ENCODE assay signal across 11 cellular contexts in genomic region chr17:1307829-1308228, GRCh38. TPM values are rescaled to one million over a fixed set of nuclear protein-coding genes. Genes with fewer than 3 reads are reported as not detected.
DNase-seq lines count a peak whose midpoint lies in the region; ATAC-seq and TF ChIP-seq lines count a peak whose summit lies in the region.
"Not testable (repeated sequence)": the region's sequence is repeated elsewhere in the genome, so short reads cannot be mapped to it uniquely, and the experiment has no call there.
"Had no signal": no experiment of that assay in that cellular context is flagged by ENCODE, and none has a peak within 500 bp of the region (broad histone marks: within the 10 kb centered on the region; RNA-seq: fewer than 3 reads in every experiment).

No MANE protein-coding gene starts in this region.

- H4K20me1 ChIP-seq in neural progenitor cell (ENCODE audit: low read depth); osteoblast (ENCODE audit: insufficient read depth, low read length): not testable (repeated sequence)

- not testable (repeated sequence) for H3K27ac ChIP-seq in HEK293 (ENCODE audit: extremely low read depth, low read depth, low read length); neural progenitor cell; osteoblast (ENCODE audit: low read depth, low read length)

- POLR2A ChIA-PET in HEK293 (lab: Yijun Ruan, JAX): not testable (repeated sequence)

- not testable (repeated sequence) for H3K36me3 Mint-ChIP-seq in T-helper 17 cell (ENCODE audit: low read depth); central memory CD8-positive, alpha-beta T cell (ENCODE audit: insufficient read depth); neural progenitor cell

- not testable (repeated sequence) for H3K36me3 ChIP-seq in HEK293 (ENCODE audit: control insufficient read depth in 2 of 2, insufficient read depth in 1 of 2, low read length in 2 of 2); neural progenitor cell; osteoblast (ENCODE audit: insufficient read depth, low read length)

- H2AFZ ChIP-seq in neural progenitor cell (replicated peaks); osteoblast (ENCODE audit: low read length): not testable (repeated sequence)

- H3K9me3 Mint-ChIP-seq in central memory CD8-positive, alpha-beta T cell; neural progenitor cell: not testable (repeated sequence)

- H3K9me3 ChIP-seq in HEK293 (ENCODE audit: control insufficient read depth, insufficient read depth, low read depth, low read length); T-helper 17 cell (ENCODE audit: control insufficient read depth, low read length, poor library complexity, severe bottlenecking); neural progenitor cell (ENCODE audit: low read depth); osteoblast (ENCODE audit: low read depth, low read length): not testable (repeated sequence)

- TF ChIP-seq CTCF in HEK293 (tag by site-specific recombination; IDR thresholded peaks at IDR 0.05); neural progenitor cell (IDR thresholded peaks at IDR 0.05); osteoblast (IDR thresholded peaks at IDR 0.05; ENCODE audit: extremely low read depth, low read depth, low read length): not testable (repeated sequence)

- H3K4me2 ChIP-seq in neural progenitor cell; osteoblast (ENCODE audit: insufficient read depth, low read length): not testable (repeated sequence)

- H3K27ac Mint-ChIP-seq in T-helper 17 cell (peak overlapping the region; percentile 46), neural progenitor cell (peak overlapping the region; percentile 37)
- H3K27ac Mint-ChIP-seq in central memory CD8-positive, alpha-beta T cell (ENCODE audit: low read depth): peak overlapping the region; percentile 71

- not testable (repeated sequence) for H3K4me1 ChIP-seq in HEK293 (ENCODE audit: control insufficient read depth, insufficient read depth, low read length); neural progenitor cell; osteoblast (ENCODE audit: insufficient read depth, low read length)

- not testable (repeated sequence) for H3K4me1 Mint-ChIP-seq in T-helper 17 cell; central memory CD8-positive, alpha-beta T cell
- H3K4me1 Mint-ChIP-seq in neural progenitor cell: peaks cover 18% of the 10 kb centered on the region

- peaks cover 12% of the 10 kb centered on the region for H3K27me3 ChIP-seq in neural progenitor cell
- not testable (repeated sequence) for H3K27me3 ChIP-seq in osteoblast (ENCODE audit: insufficient read depth, low read length)

- not testable (repeated sequence) for H3K9ac ChIP-seq in neural progenitor cell

- not testable (repeated sequence) for H3F3A ChIP-seq in neural progenitor cell (ENCODE audit: low read depth)

- not testable (repeated sequence) for H3K79me2 ChIP-seq in neural progenitor cell (ENCODE audit: low read depth); osteoblast (ENCODE audit: insufficient read depth, low read length)

- DNase-seq in T-helper 17 cell; central memory CD8-positive, alpha-beta T cell (ENCODE audit: low spot score in 2 of 2); neural progenitor cell (ENCODE audit: low spot score): not testable (repeated sequence)
- peak; percentile 58 for DNase-seq in osteoblast (ENCODE audit: insufficient read length, low spot score, missing footprints)

- not testable (repeated sequence) for H3K4me3 Mint-ChIP-seq in T-helper 17 cell; central memory CD8-positive, alpha-beta T cell; neural progenitor cell

- not testable (repeated sequence) for H3K27me3 Mint-ChIP-seq in T-helper 17 cell; central memory CD8-positive, alpha-beta T cell
- H3K27me3 Mint-ChIP-seq in neural progenitor cell (ENCODE audit: insufficient read depth, low read depth): peaks cover 15% of the 10 kb centered on the region

- CTCF ChIA-PET in HEK293 (lab: Yijun Ruan, JAX): interaction anchor here (0.5 to 0.6 kb wide), 2 partner anchors 49 to 181 kb away, joined by 3 to 4 read pairs; no protein-coding TSS in a partner anchor

- H3K4me3 ChIP-seq in HEK293 (ENCODE audit: low read depth, low read length); neural progenitor cell; osteoblast (ENCODE audit: insufficient read depth, low read length): not testable (repeated sequence)

- ATAC-seq in T-helper 17 cell; central memory CD8-positive, alpha-beta T cell (replicated peaks; ENCODE audit: extremely low read depth, poor library complexity, severe bottlenecking): not testable (repeated sequence)

TF ChIP-seq in HEK293, 187 proteins besides CTCF, POLR2A, EP300 and RAD21:
- TF ChIP-seq, protein P1, sequence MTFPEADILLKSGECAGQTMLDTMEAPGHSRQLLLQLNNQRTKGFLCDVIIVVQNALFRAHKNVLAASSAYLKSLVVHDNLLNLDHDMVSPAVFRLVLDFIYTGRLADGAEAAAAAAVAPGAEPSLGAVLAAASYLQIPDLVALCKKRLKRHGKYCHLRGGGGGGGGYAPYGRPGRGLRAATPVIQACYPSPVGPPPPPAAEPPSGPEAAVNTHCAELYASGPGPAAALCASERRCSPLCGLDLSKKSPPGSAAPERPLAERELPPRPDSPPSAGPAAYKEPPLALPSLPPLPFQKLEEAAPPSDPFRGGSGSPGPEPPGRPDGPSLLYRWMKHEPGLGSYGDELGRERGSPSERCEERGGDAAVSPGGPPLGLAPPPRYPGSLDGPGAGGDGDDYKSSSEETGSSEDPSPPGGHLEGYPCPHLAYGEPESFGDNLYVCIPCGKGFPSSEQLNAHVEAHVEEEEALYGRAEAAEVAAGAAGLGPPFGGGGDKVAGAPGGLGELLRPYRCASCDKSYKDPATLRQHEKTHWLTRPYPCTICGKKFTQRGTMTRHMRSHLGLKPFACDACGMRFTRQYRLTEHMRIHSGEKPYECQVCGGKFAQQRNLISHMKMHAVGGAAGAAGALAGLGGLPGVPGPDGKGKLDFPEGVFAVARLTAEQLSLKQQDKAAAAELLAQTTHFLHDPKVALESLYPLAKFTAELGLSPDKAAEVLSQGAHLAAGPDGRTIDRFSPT (tag by site-specific recombination; IDR thresholded peaks at IDR 0.05): 0 out of 2 replicates have a peak, but pooled peaks have one; percentile 15

RNA-seq across cellular contexts. Expression of gene TRARG1, which starts 28.4 kb away (rescaled TPM):
- total RNA-seq in T-helper 17 cell: not detected
- 0.06 TPM in 1 of 2 replicates, not detected in the other for total RNA-seq in neural progenitor cell (ENCODE audit: low replicate concordance)
- not detected in 2 replicates for total RNA-seq in osteoblast
- total RNA-seq: A172; B cell; Caco-2; Calu3; CD4-positive, alpha-beta T cell; CD8-positive, alpha-beta T cell had no signal

RNA-seq across cellular contexts. Expression of gene BHLHA9, which starts 37.6 kb away (rescaled TPM):
- total RNA-seq in T-helper 17 cell: not detected
- not detected in 2 replicates for total RNA-seq in neural progenitor cell (ENCODE audit: low replicate concordance)
- total RNA-seq in osteoblast: not detected in 2 replicates
- total RNA-seq: A172; B cell; Caco-2; Calu3; CD4-positive, alpha-beta T cell; CD8-positive, alpha-beta T cell had no signal
